Comparison of ENCODE assay signal across 8 cellular contexts in the genomic region with DNA sequence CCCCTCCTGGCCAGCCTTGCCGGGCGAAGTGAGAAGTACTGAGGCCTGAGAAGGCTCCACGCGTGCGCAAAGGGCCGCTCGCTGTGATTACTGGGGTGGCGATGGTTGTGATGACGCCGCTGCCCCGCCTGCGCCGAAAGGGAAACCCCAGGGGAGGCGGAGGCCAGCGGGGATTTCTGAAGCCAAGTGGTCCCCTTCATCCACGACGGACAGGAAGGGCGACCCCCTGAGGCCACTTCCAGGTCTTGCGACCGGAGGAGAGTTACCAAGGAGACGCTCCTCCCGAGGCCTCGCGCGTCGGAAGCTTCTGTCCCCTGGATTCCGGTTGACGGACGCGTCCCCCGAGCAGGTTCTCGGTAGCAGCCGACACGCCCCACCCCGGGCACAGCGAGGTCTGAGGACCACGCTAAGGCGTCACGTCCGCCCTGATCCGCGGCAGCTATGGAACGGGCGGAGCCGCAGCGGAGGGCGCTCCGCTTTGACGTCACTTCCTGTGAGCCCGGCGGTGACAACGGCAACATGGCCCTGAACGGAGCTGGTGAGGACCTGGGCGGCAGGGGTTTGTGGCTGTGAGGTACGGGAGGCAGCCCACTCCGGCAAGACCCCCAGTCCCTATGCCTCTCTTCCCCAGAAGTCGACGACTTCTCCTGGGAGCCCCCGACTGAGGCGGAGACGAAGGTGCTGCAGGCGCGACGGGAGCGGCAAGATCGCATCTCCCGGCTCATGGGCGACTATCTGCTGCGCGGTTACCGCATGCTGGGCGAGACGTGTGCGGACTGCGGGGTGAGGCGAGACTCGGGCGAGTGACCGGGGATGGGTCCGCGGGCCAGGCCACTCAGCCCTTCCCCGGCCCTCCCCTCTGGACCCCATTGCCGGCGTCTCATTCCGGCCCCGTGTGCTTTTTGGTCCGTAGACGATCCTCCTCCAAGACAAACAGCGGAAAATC. TPM values are rescaled to one million over a fixed set of nuclear protein-coding genes. Genes with fewer than 3 reads are reported as not detected.
A peak's percentile ranks its signal among the peaks of the same experiment; 100 is the strongest.
DNase-seq lines count a peak whose midpoint lies in the region; ATAC-seq and TF ChIP-seq lines count a peak whose summit lies in the region.

A gene with protein sequence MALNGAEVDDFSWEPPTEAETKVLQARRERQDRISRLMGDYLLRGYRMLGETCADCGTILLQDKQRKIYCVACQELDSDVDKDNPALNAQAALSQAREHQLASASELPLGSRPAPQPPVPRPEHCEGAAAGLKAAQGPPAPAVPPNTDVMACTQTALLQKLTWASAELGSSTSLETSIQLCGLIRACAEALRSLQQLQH (plus strand): TSS at position 505 of the 946 bp plus-strand sequence. CDS start 15 bp downstream, at position 520.

- H3K36me3 ChIP-seq in adrenal gland (replicated peaks in 1 of 2) (peaks cover 0 to 3% of the 10 kb centered on the region in 2 donors), heart right ventricle (peaks cover 0 to 16% (median 0%) of the 10 kb centered on the region in 9 donors), prostate gland (no peaks in the 10 kb centered on the region), urinary bladder (ENCODE audit: insufficient read depth) (no peaks in the 10 kb centered on the region)

- intact Hi-C loops in adrenal gland (cut with DNase I) (loop anchor here in 1 of 2 donors (5.0 kb wide), 1 partner anchor 42 kb away; a partner anchor contains a TSS), heart right ventricle (cut with DNase I) (loop anchor here in 6 of 10 donors (1.0 to 5.0 kb wide), 7 partner anchors 29 to 347 kb away; a partner anchor contains a TSS), prostate gland (cut with DNase I) (loop anchor here (2.0 kb wide), 1 partner anchor 29 kb away; no protein-coding TSS in a partner anchor)

- H3K27me3 ChIP-seq in adrenal gland (no peaks in the 10 kb centered on the region), heart right ventricle (no peaks in the 10 kb centered on the region), prostate gland (replicated peaks; ENCODE audit: insufficient read depth) (no peaks in the 10 kb centered on the region)

- peak; percentile 97 for DNase-seq in GM13976 (ENCODE audit: low spot score)
- DNase-seq in NCI-H146 (lab: John Stamatoyannopoulos, UW) = peak; percentile 97
- DNase-seq in T-helper 1 cell = peak; percentile 97 to 100 (median 98)
- peak; percentile 96 to 99 (median 99) for DNase-seq in adrenal gland
- peak; percentile 97 to 98 for DNase-seq in heart right ventricle
- peak; percentile 97 for DNase-seq in prostate gland (ENCODE audit: low spot score)

- H3K9me3 ChIP-seq in adrenal gland (replicated peaks in 1 of 3) (no peaks in the 10 kb centered on the region), heart right ventricle (no peaks in the 10 kb centered on the region), prostate gland (no peaks in the 10 kb centered on the region)

- ATAC-seq in HG02870 (IDR thresholded peaks at IDR 0.05; ENCODE audit: unreplicated experiment) = peak; percentile 67
- ATAC-seq in heart right ventricle = peak; percentile 85 to 92 (median 90)

- H3K4me3 ChIP-seq in adrenal gland (peak within 1 kb of the TSS; percentile 18 to 87 (median 69)), heart right ventricle (peak within 1 kb of the TSS; percentile 54 to 98 (median 86)), prostate gland (peak within 1 kb of the TSS; percentile 68 to 69), urinary bladder (ENCODE audit: low read depth, low read length) (peak within 1 kb of the TSS; percentile 78)

- in situ Hi-C loops in GM13976 (cut with MboI; ENCODE audit: low sequenced_read_pairs, unreplicated experiment) = no loop called here

- H3K4me1 ChIP-seq in adrenal gland (replicated peaks in 1 of 2) (peaks cover 58 to 71% of the 10 kb centered on the region in 2 donors), heart right ventricle (peaks cover 24 to 76% (median 59%) of the 10 kb centered on the region in 9 donors), prostate gland (replicated peaks) (peaks cover 37% of the 10 kb centered on the region), urinary bladder (ENCODE audit: insufficient read depth) (no peaks in the 10 kb centered on the region)

- TF ChIP-seq CTCF in GM13976 (IDR thresholded peaks at IDR 0.05; ENCODE audit: borderline replicate concordance, control extremely low read depth, extremely low read depth, insufficient read depth, missing control alignments) = peak; percentile 71
- peak in 5 of 6 experiments; percentile 39 to 60 (median 49) for TF ChIP-seq CTCF in adrenal gland (IDR thresholded peaks at IDR 0.05)
- TF ChIP-seq CTCF in heart right ventricle (IDR thresholded peaks at IDR 0.05) = peak in 8 of 9 donors; percentile 39 to 73 (median 62)
- peak in 3 of 4 experiments; percentile 43 to 75 (median 59) for TF ChIP-seq CTCF in prostate gland (IDR thresholded peaks at IDR 0.05)

- TF ChIP-seq POLR2A in adrenal gland (IDR thresholded peaks at IDR 0.05) (peak in 1 of 2 donors; percentile 76), prostate gland (IDR thresholded peaks at IDR 0.05) (peak; percentile 72)

- H3K27ac ChIP-seq in adrenal gland = peak within 1 kb of the TSS; percentile 84 to 97 (median 94)
- H3K27ac ChIP-seq in heart right ventricle = peak within 1 kb of the TSS; percentile 73 to 98 (median 94)
- peak within 1 kb of the TSS; percentile 96 for H3K27ac ChIP-seq in prostate gland
- H3K27ac ChIP-seq in urinary bladder (ENCODE audit: low read depth) = peak within 1 kb of the TSS; percentile 92

- 0 to 3% (median 0%) methylated on average over 13 to 89 of the region's 89 CpGs for WGBS in adrenal gland, 4 donors
- 0% methylated on average over 82 to 89 of the region's 89 CpGs for WGBS in heart right ventricle, 2 donors
- under 1% methylated on average over 89 of the region's 89 CpGs for WGBS in prostate gland
- under 1% methylated on average over 89 of the region's 89 CpGs for WGBS in urinary bladder

RNA-seq across cellular contexts. Expression of the gene that starts here (rescaled TPM):
- total RNA-seq in adrenal gland (10 to 100 TPM; 34.0 to 83.4 (median 54.2) TPM), heart right ventricle (10 to 100 TPM; 23.7 to 44.0 (median 26.3) TPM), prostate gland (10 to 100 TPM; 72.8 to 98.1 TPM), urinary bladder (14.6 TPM)
- polyA plus RNA-seq in adrenal gland (100 to 1,000 TPM in 2 of 3 donors, 1 to 10 TPM in 1; 9.4 to 135 (median 120) TPM), heart right ventricle (10 to 100 TPM; 55.6 to 92.0 TPM), urinary bladder (94.9 TPM)

Comparison
In these comparisons a context has a peak if more than half of its experiments do, and no peak if none do; other contexts are left out.
1. Peak in every context shown above with its lines: DNase-seq, ATAC-seq, H3K4me3 ChIP-seq and H3K27ac ChIP-seq.